In genomic region chrX:73478961-73479360, GRCh38 we compare ENCODE assay signal across 17 cellular contexts. TPM values are rescaled to one million over a fixed set of nuclear protein-coding genes. Genes with fewer than 3 reads are reported as not detected.
DNase-seq lines count a peak whose midpoint lies in the region; FAIRE-seq and TF ChIP-seq lines count a peak whose summit lies in the region.
"Had no signal": no experiment of that assay in that cellular context is flagged by ENCODE, and none has a peak within 500 bp of the region (broad histone marks: within the 10 kb centered on the region; RNA-seq: fewer than 3 reads in every experiment).

No MANE protein-coding gene starts in this region.

- FAIRE-seq in small intestine (lab: Jason Lieb, UNC), result no peak

- BruUV-seq in OCI-LY7 (replicated peaks; lab: Mats Ljungman, UMichigan), result no TSS peak

- TF ChIP-seq CTCF in OCI-LY7 (conservative IDR thresholded peaks at IDR 0.05; ENCODE audit: low read length), result no peak

- H3K9ac ChIP-seq in adipocyte (ENCODE audit: low read length), result no peak overlapping the region

- in situ Hi-C loops in G401 (cut with HindIII; ENCODE audit: low sequenced_read_pairs), result no loop called here

- WGBS in small intestine, 3 donors, result 81 to 98% (median 90%) methylated on average over 4 of the region's 4 CpGs

- H3K4me3 ChIP-seq in adipocyte (ENCODE audit: low read length), result no peak overlapping the region
- H3K4me3 ChIP-seq in small intestine (ENCODE audit: low read depth in 1 of 2, low read length in 2 of 2), result no peak overlapping the region
- no peak overlapping the region for H3K4me3 ChIP-seq in OCI-LY7 (ENCODE audit: low read depth, low read length, poor library complexity, severe bottlenecking)
- H3K4me3 ChIP-seq: HAP-1 had no signal

- POLR2A ChIA-PET in OCI-LY7 (lab: Charles Lee), result no interaction called here

- intact Hi-C loops in OCI-LY7 (cut with micrococcal nuclease; ENCODE audit: unreplicated experiment), result no loop called here

- H3K9me3 ChIP-seq in adipocyte (ENCODE audit: control insufficient read depth, low read length), result peaks cover 32% of the 10 kb centered on the region
- H3K9me3 ChIP-seq in small intestine (ENCODE audit: control insufficient read depth, low read depth), result no peaks in the 10 kb centered on the region
- H3K9me3 ChIP-seq in OCI-LY7 (ENCODE audit: low read length), result no peaks in the 10 kb centered on the region
- H3K9me3 ChIP-seq: HAP-1 had no signal

- peak; percentile 13 for DNase-seq in NCI-H748 (lab: John Stamatoyannopoulos, UW; ENCODE audit: unreplicated experiment)
- no peak for DNase-seq in NCI-H748 treated with DMSO at 0.1 percent for 48 hours (lab: John Stamatoyannopoulos, UW)
- peak; percentile 3 for DNase-seq in G401 (ENCODE audit: low spot score)
- peak; percentile 1 for DNase-seq in adipocyte (ENCODE audit: low read depth)
- DNase-seq in small intestine, result peak; percentile 5
- DNase-seq in stimulated activated naive CD4-positive, alpha-beta T cell (lab: John Stamatoyannopoulos, UW), result no peak
- DNase-seq in OCI-LY7 (ENCODE audit: low spot score), result no peak
- DNase-seq: CD8-positive, alpha-beta T cell; NCI-H1417 treated with DMSO at 0.1 percent for 48 hours; NCI-H2029 treated with DMSO at 0.1 percent for 48 hours; NK-92 treated with Interleukin-12 subunit alpha and Interleukin-12 subunit beta, amount 100 ng/mL, for 24 hours; T-helper 1 cell had no signal

- H3K79me2 ChIP-seq in OCI-LY7 (ENCODE audit: insufficient read depth, low read depth, low read length), result no peaks in the 10 kb centered on the region

- no peaks in the 10 kb centered on the region for H3K9me2 ChIP-seq in OCI-LY7 (ENCODE audit: insufficient read depth, low read length)

- H3K4me1 ChIP-seq in adipocyte (ENCODE audit: control insufficient read depth, insufficient read depth, low read length), result no peaks in the 10 kb centered on the region
- H3K4me1 ChIP-seq in small intestine (ENCODE audit: control insufficient read depth in 2 of 2, insufficient read depth in 1 of 2, low read depth in 1 of 2, low read length in 1 of 2), result no peaks in the 10 kb centered on the region
- no peaks in the 10 kb centered on the region for H3K4me1 ChIP-seq in OCI-LY7 (ENCODE audit: insufficient read depth, low read length, poor library complexity, severe bottlenecking)
- H3K4me1 ChIP-seq: HAP-1 had no signal

- H3K27ac ChIP-seq in small intestine (ENCODE audit: low read depth in 1 of 2, low read length in 1 of 2) (no peak overlapping the region), OCI-LY7 (ENCODE audit: low read depth, low read length, poor library complexity, severe bottlenecking) (no peak overlapping the region)

- H3K4me2 ChIP-seq in OCI-LY7 (ENCODE audit: low read length), result no peak overlapping the region

- no peaks in the 10 kb centered on the region for H4K20me1 ChIP-seq in OCI-LY7 (ENCODE audit: insufficient read depth, low read length)

- H2AFZ ChIP-seq in OCI-LY7 (ENCODE audit: low read length), result no peak overlapping the region

- H3K27me3 ChIP-seq in adipocyte (replicated peaks; ENCODE audit: control insufficient read depth, insufficient read depth, low read length) (peaks cover 5% of the 10 kb centered on the region), small intestine (ENCODE audit: control insufficient read depth in 2 of 2, insufficient read depth in 2 of 2, low read length in 2 of 2) (no peaks in the 10 kb centered on the region)

- CTCF ChIA-PET in OCI-LY7 (lab: Charles Lee; ENCODE audit: unreplicated experiment), result no interaction called here

- H3K36me3 ChIP-seq in adipocyte (ENCODE audit: control insufficient read depth, insufficient read depth, low read length, severe bottlenecking), result no peaks in the 10 kb centered on the region
- H3K36me3 ChIP-seq in small intestine (ENCODE audit: control insufficient read depth in 2 of 2, insufficient read depth in 2 of 2, low read length in 2 of 2), result no peaks in the 10 kb centered on the region
- H3K36me3 ChIP-seq in OCI-LY7 (ENCODE audit: insufficient read depth, low read length), result no peaks in the 10 kb centered on the region
- H3K36me3 ChIP-seq: HAP-1 had no signal

RNA-seq across cellular contexts. Expression of gene CDX4, which starts 32.1 kb away (rescaled TPM):
- total RNA-seq in G401 (2014; rRNA removed; shearing (Covaris generic)), result not detected in 2 replicates
- not detected for polyA plus RNA-seq in small intestine
- total RNA-seq in OCI-LY7 (2014; rRNA removed; shearing (Covaris generic)), result not detected in 2 replicates
- not detected in 2 replicates for total RNA-seq in OCI-LY7 (2022)
- total RNA-seq: CD8-positive, alpha-beta T cell; NCI-H460; SK-MEL-5 had no signal
- polyA plus RNA-seq: AG04450, BJ had no signal

Comparison
In these comparisons a context has a peak if more than half of its experiments do, and no peak if none do; other contexts are left out.
1. DNase-seq: peak in NCI-H748 (single experiment), G401 (single experiment), adipocyte (single experiment) and small intestine (single experiment); none in NCI-H748 treated with DMSO at 0.1 percent for 48 hours (single experiment), stimulated activated naive CD4-positive, alpha-beta T cell (0 of 6) and OCI-LY7 (single experiment).